ENCODE assay signal across 19 cellular contexts in genomic region chr6:167396659-167397490, GRCh38.
A peak's percentile ranks its signal among the peaks of the same experiment; 100 is the strongest.
DNase-seq lines count a peak whose midpoint lies in the region; ATAC-seq, FAIRE-seq and TF ChIP-seq lines count a peak whose summit lies in the region.
"Had no signal": no experiment of that assay in that cellular context is flagged by ENCODE, and none has a peak within 500 bp of the region (broad histone marks: within the 10 kb centered on the region; RNA-seq: fewer than 3 reads in every experiment).

No MANE protein-coding gene starts in this region.

- DNase-seq in NCI-H748 (lab: John Stamatoyannopoulos, UW; ENCODE audit: unreplicated experiment) (peak; percentile 24), NCI-H748 treated with DMSO at 0.1 percent for 48 hours (lab: John Stamatoyannopoulos, UW) (no peak), body of pancreas (no peak), HepG2 (ENCODE audit: low spot score) (peak; percentile 81), ureter (ENCODE audit: low spot score) (peak; percentile 36), colonic mucosa (no peak), inferior parietal cortex (ENCODE audit: extremely low spot score) (no peak)
- DNase-seq: DND-41, GDM1, GOT3, KBM-7, NCI-H1048, NCI-H1694 treated with DMSO at 0.1 percent for 48 hours, NCI-H2171 treated with DMSO at 0.1 percent for 48 hours, NCI-H524 had no signal

- H4K20me1 ChIP-seq in HepG2 (ENCODE audit: insufficient read depth, low read length), result no peaks in the 10 kb centered on the region

- in situ Hi-C loops in HepG2 (cut with HindIII; ENCODE audit: extremely low pct_ligation_motif_present, low pct_unique_long_range_greater_than_20kb), result no loop called here

- BruUV-seq in HepG2 (replicated peaks; lab: Mats Ljungman, UMichigan), result no TSS peak

- POLR2A ChIA-PET in HepG2 (lab: Yijun Ruan, JAX), result interaction anchor here (1.0 to 2.9 kb wide), 4 partner anchors 24 to 106 kb away, joined by 3 to 13 read pairs (median 7); partner anchors contain the start of gene UNC93A

- CTCF ChIA-PET in HepG2 (lab: Yijun Ruan, JAX; ENCODE audit: low intra/inter-chr PET ratio, low total read pairs), result no interaction called here

- H3K27ac ChIP-seq in body of pancreas, result no peak overlapping the region
- H3K27ac ChIP-seq in HepG2 (ENCODE audit: extremely low read length, insufficient read depth, low read length), result peak overlapping the region; percentile 75
- H3K27ac ChIP-seq in colonic mucosa, result no peak overlapping the region
- H3K27ac ChIP-seq: C4-2B had no signal

- intact Hi-C loops in body of pancreas (cut with DNase I) (no loop called here), HepG2 (cut with micrococcal nuclease; ENCODE audit: unreplicated experiment) (no loop called here), colonic mucosa (cut with DNase I) (no loop called here)

- FAIRE-seq in HepG2 (lab: Jason Lieb, UNC), result peak; percentile 87
- FAIRE-seq: A204.1, HTR-8/SVneo had no signal

- H3K36me3 ChIP-seq in body of pancreas (replicated peaks in 1 of 2; ENCODE audit: insufficient read depth in 1 of 2, low read depth in 2 of 2) (no peaks in the 10 kb centered on the region), HepG2 (replicated peaks in 1 of 2; ENCODE audit: control insufficient read depth in 1 of 2, insufficient read depth in 2 of 2, low read length in 2 of 2) (no peaks in the 10 kb centered on the region), colonic mucosa (no peaks in the 10 kb centered on the region)

- WGBS in body of pancreas, 2 donors, result 56 to 58% methylated on average over 13 to 23 of the region's 23 CpGs
- WGBS in HepG2 (ENCODE audit: low lambda C conversion rate), result 42% methylated on average over 23 of the region's 23 CpGs

- no peaks in the 10 kb centered on the region for H3K79me2 ChIP-seq in HepG2 (ENCODE audit: insufficient read depth, low read length)

- peak overlapping the region; percentile 76 for H3K4me2 ChIP-seq in HepG2 (ENCODE audit: low read depth, low read length)

- TF ChIP-seq RAD21 in HepG2 (CRISPR knock-in tag; IDR thresholded peaks at IDR 0.05), result no peak

- H2AFZ ChIP-seq in HepG2 (ENCODE audit: low read length), result no peak overlapping the region

- H3K27me3 ChIP-seq in body of pancreas (no peaks in the 10 kb centered on the region), HepG2 (ENCODE audit: control insufficient read depth in 1 of 2, insufficient read depth in 2 of 2, low read length in 2 of 2) (peaks cover 1 to 24% of the 10 kb centered on the region in 2 experiments), colonic mucosa (no peaks in the 10 kb centered on the region)

- H3K9me3 ChIP-seq in body of pancreas, result no peaks in the 10 kb centered on the region
- no peaks in the 10 kb centered on the region for H3K9me3 ChIP-seq in HepG2 (ENCODE audit: low read length)
- no peaks in the 10 kb centered on the region for H3K9me3 ChIP-seq in colonic mucosa

- peak in 1 of 2 experiments; percentile 75; a peak in 2 of 4 replicates for TF ChIP-seq EP300 in HepG2 (IDR thresholded peaks at IDR 0.05; ENCODE audit: low read depth in 2 of 2, low read length in 2 of 2)
- peak; percentile 69 for TF ChIP-seq EP300 in HepG2 (CRISPR knock-in tag; IDR thresholded peaks at IDR 0.05; ENCODE audit: borderline replicate concordance)

- H3K4me3 ChIP-seq in body of pancreas (no peak overlapping the region), HepG2 (replicated peaks in 1 of 3; ENCODE audit: insufficient read depth in 1 of 3, low read depth in 2 of 3, low read length in 3 of 3) (peak overlapping the region in 2 of 3 experiments; percentile 11 to 61; a peak in 3 of 6 replicates), colonic mucosa (no peak overlapping the region)

- no peak for TF ChIP-seq POLR2A in body of pancreas (IDR thresholded peaks at IDR 0.05)
- TF ChIP-seq POLR2A in HepG2 (IDR thresholded peaks at IDR 0.05; ENCODE audit: insufficient read depth in 1 of 2, low read depth in 2 of 2, low read length in 2 of 2), result no peak

- H3K4me1 ChIP-seq in body of pancreas (no peaks in the 10 kb centered on the region), HepG2 (ENCODE audit: insufficient read depth, low read length) (peaks cover 72% of the 10 kb centered on the region), colonic mucosa (peaks cover 4% of the 10 kb centered on the region)

- H3K9ac ChIP-seq in HepG2 (ENCODE audit: insufficient read depth, low read depth, low read length), result no peak overlapping the region
- no peak overlapping the region for H3K9ac ChIP-seq in colonic mucosa (ENCODE audit: low read depth in 2 of 2, low read length in 2 of 2)

- TF ChIP-seq CTCF in body of pancreas (IDR thresholded peaks at IDR 0.05) (no peak), HepG2 (CRISPR knock-in tag; IDR thresholded peaks at IDR 0.05) (0 out of 2 replicates have a peak, but pooled peaks have one; percentile 18), colonic mucosa (IDR thresholded peaks at IDR 0.05) (no peak)

- peak; percentile 24 for ATAC-seq in body of pancreas
- peak; percentile 47 for ATAC-seq in HepG2
- ATAC-seq in GM18870 (IDR thresholded peaks at IDR 0.05; ENCODE audit: unreplicated experiment), result no peak

TF ChIP-seq in HepG2, 621 proteins besides CTCF, POLR2A, EP300 and RAD21 (continues in another document):
- TF ChIP-seq MLX (CRISPR knock-in tag; IDR thresholded peaks at IDR 0.05) (peak; percentile 76; the same call in 1 of the 2 replicates), NBN (conservative IDR thresholded peaks at IDR 0.05) (no peak), GABPA (IDR thresholded peaks at IDR 0.05; ENCODE audit: low read depth, low read length) (no peak), GABPA (CRISPR knock-in tag; IDR thresholded peaks at IDR 0.05; ENCODE audit: low read depth) (no peak), IKZF4 (CRISPR knock-in tag; IDR thresholded peaks at IDR 0.05; ENCODE audit: borderline replicate concordance, low read depth, not compliant biosample characterization) (no peak), TP53 (CRISPR knock-in tag; conservative IDR thresholded peaks at IDR 0.05) (no peak), KDM2A (CRISPR knock-in tag; IDR thresholded peaks at IDR 0.05; ENCODE audit: borderline replicate concordance, low read depth) (no peak)
- TF ChIP-seq, protein P1, sequence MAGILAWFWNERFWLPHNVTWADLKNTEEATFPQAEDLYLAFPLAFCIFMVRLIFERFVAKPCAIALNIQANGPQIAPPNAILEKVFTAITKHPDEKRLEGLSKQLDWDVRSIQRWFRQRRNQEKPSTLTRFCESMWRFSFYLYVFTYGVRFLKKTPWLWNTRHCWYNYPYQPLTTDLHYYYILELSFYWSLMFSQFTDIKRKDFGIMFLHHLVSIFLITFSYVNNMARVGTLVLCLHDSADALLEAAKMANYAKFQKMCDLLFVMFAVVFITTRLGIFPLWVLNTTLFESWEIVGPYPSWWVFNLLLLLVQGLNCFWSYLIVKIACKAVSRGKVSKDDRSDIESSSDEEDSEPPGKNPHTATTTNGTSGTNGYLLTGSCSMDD (CRISPR knock-in tag; IDR thresholded peaks at IDR 0.05), result no peak
- TF ChIP-seq, protein P2, sequence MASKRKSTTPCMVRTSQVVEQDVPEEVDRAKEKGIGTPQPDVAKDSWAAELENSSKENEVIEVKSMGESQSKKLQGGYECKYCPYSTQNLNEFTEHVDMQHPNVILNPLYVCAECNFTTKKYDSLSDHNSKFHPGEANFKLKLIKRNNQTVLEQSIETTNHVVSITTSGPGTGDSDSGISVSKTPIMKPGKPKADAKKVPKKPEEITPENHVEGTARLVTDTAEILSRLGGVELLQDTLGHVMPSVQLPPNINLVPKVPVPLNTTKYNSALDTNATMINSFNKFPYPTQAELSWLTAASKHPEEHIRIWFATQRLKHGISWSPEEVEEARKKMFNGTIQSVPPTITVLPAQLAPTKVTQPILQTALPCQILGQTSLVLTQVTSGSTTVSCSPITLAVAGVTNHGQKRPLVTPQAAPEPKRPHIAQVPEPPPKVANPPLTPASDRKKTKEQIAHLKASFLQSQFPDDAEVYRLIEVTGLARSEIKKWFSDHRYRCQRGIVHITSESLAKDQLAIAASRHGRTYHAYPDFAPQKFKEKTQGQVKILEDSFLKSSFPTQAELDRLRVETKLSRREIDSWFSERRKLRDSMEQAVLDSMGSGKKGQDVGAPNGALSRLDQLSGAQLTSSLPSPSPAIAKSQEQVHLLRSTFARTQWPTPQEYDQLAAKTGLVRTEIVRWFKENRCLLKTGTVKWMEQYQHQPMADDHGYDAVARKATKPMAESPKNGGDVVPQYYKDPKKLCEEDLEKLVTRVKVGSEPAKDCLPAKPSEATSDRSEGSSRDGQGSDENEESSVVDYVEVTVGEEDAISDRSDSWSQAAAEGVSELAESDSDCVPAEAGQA (IDR thresholded peaks at IDR 0.05; ENCODE audit: low read depth), result no peak
- TF ChIP-seq, protein P2 (CRISPR knock-in tag; IDR thresholded peaks at IDR 0.05; ENCODE audit: borderline replicate concordance), result no peak

Comparison
In these comparisons a context has a peak if more than half of its experiments do, and no peak if none do; other contexts are left out.
1. DNase-seq: peak in NCI-H748 (single experiment), HepG2 (single experiment) and ureter (single experiment); none in NCI-H748 treated with DMSO at 0.1 percent for 48 hours (single experiment), body of pancreas (0 of 4), colonic mucosa (single experiment) and inferior parietal cortex (single experiment).
2. H3K4me3 ChIP-seq: peak in HepG2 (2 of 3); none in body of pancreas (0 of 2) and colonic mucosa (single experiment).